Comparison of ENCODE assay signal across 18 cellular contexts in the genomic region with DNA sequence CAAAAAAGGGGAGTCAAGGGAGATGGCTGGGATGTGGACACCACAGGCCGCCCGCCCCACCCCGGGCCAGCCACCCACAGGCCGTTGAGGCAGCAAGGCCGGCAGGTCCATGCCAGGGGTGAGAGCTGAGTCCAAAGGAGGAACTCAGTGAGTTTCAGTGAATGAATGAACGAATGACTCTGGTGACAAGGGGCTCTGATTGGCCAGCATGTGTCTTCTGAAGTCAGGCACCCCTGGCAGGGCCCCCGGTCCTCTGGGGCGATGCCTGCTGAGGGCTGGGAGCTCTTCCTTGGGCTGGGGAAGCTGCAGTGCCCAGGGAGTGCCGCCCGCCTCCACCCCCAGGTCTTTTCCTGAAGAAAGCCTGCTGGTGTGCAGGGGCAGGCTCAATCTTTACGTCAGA.
"Had no signal": no experiment of that assay in that cellular context is flagged by ENCODE, and none has a peak within 500 bp of the region (broad histone marks: within the 10 kb centered on the region; RNA-seq: fewer than 3 reads in every experiment).

No MANE protein-coding gene starts in this region.

- H3K36me3 ChIP-seq: esophagus squamous epithelium, tibial nerve had no signal

- H3K9me3 ChIP-seq: esophagus squamous epithelium, psoas muscle, testis, tibial nerve had no signal

- FAIRE-seq: keratinocyte had no signal

- H3K27ac Mint-ChIP-seq: immature natural killer cell; natural killer cell; stimulated activated naive B cell treated with anti-CD40 and anti-IgM and Interleukin-4, amounts not matched to agents 10 μg/mL and 1 μg/mL and 100 μg/mL, for 72 hours had no signal

- H3K4me3 Mint-ChIP-seq: immature natural killer cell; natural killer cell; neural crest cell; stimulated activated naive B cell treated with anti-CD40 and anti-IgM and Interleukin-4, amounts not matched to agents 10 μg/mL and 1 μg/mL and 100 μg/mL, for 72 hours; stimulated activated naive CD8-positive, alpha-beta T cell treated with anti-CD3 and anti-CD28 coated beads, Interleukin-15, amount 100 ng/mL, for 72 hours had no signal

- H3K36me3 Mint-ChIP-seq: immature natural killer cell; natural killer cell; stimulated activated naive B cell treated with anti-CD40 and anti-IgM and Interleukin-4, amounts not matched to agents 10 μg/mL and 1 μg/mL and 100 μg/mL, for 72 hours had no signal

- H3K27ac ChIP-seq: esophagus squamous epithelium, foreskin keratinocyte, parathyroid adenoma, psoas muscle, testis, tibial nerve had no signal

- H3K4me1 ChIP-seq: foreskin keratinocyte, parathyroid adenoma, psoas muscle, tibial nerve had no signal

- H3K79me2 ChIP-seq: parathyroid adenoma had no signal

- H3K9me3 Mint-ChIP-seq: immature natural killer cell; natural killer cell; neural crest cell; stimulated activated naive B cell treated with anti-CD40 and anti-IgM and Interleukin-4, amounts not matched to agents 10 μg/mL and 1 μg/mL and 100 μg/mL, for 72 hours; stimulated activated naive CD8-positive, alpha-beta T cell treated with anti-CD3 and anti-CD28 coated beads, Interleukin-15, amount 100 ng/mL, for 72 hours had no signal

- H2AFZ ChIP-seq: parathyroid adenoma had no signal

- H3K4me1 Mint-ChIP-seq: natural killer cell; stimulated activated naive B cell treated with anti-CD40 and anti-IgM and Interleukin-4, amounts not matched to agents 10 μg/mL and 1 μg/mL and 100 μg/mL, for 72 hours; stimulated activated naive CD8-positive, alpha-beta T cell treated with anti-CD3 and anti-CD28 coated beads, Interleukin-15, amount 100 ng/mL, for 72 hours had no signal

- H3K4me3 ChIP-seq: esophagus squamous epithelium, psoas muscle, testis, tibial nerve had no signal

- H3K9ac ChIP-seq: parathyroid adenoma had no signal

- H3K27me3 ChIP-seq: testis, tibial nerve had no signal

- DNase-seq: esophagus squamous epithelium; foreskin keratinocyte; immature natural killer cell; mammary epithelial cell; natural killer cell; nucleus accumbens; stimulated activated CD4-positive, alpha-beta T cell treated with anti-CD3 and anti-CD28 coated beads, Interleukin-2, amount 100 ng/mL, for 24 hours; stimulated activated CD4-positive, alpha-beta T cell treated with anti-CD3 and anti-CD28 coated beads, Interleukin-4, amount 100 ng/mL, for 4 hours; stimulated activated naive B cell treated with anti-CD40 and anti-IgM and Interleukin-4, amounts not matched to agents 10 μg/mL and 1 μg/mL and 100 μg/mL, for 72 hours; stimulated activated naive CD8-positive, alpha-beta T cell treated with anti-CD3 and anti-CD28 coated beads, Interleukin-15, amount 100 ng/mL, for 72 hours; testis had no signal

- ATAC-seq: foreskin keratinocyte; left colon; psoas muscle; sciatic nerve; stimulated activated naive B cell treated with anti-CD40 and anti-IgM and Interleukin-4, amounts not matched to agents 10 μg/mL and 1 μg/mL and 100 μg/mL, for 72 hours; stimulated activated naive CD8-positive, alpha-beta T cell treated with anti-CD3 and anti-CD28 coated beads, Interleukin-15, amount 100 ng/mL, for 72 hours had no signal
